ENCODE assay signal across 19 cellular contexts in genomic region chr5:118060833-118061232, GRCh38.
DNase-seq lines count a peak whose midpoint lies in the region; ATAC-seq and TF ChIP-seq lines count a peak whose summit lies in the region.
"Had no signal": no experiment of that assay in that cellular context is flagged by ENCODE, and none has a peak within 500 bp of the region (broad histone marks: within the 10 kb centered on the region; RNA-seq: fewer than 3 reads in every experiment).

No MANE protein-coding gene starts in this region.

- H3K27ac Mint-ChIP-seq in WTC11, result no peak overlapping the region
- H3K27ac Mint-ChIP-seq: activated CD8-positive, alpha-beta T cell treated with anti-CD3 and anti-CD28 coated beads, Interleukin-2, amount 10 ng/mL, durations not matched to agents 7 days and 5 days; activated naive CD8-positive, alpha-beta T cell treated with anti-CD3 and anti-CD28 coated beads, Interleukin-2, amount 50 U/mL, for 24 hours; nephron had no signal

- WGBS in iPS DF 6.9 (ENCODE audit: insufficient coverage, insufficient read length), result no CpG with 5 or more reads among the region's 2 CpGs

- peaks cover 12% of the 10 kb centered on the region for H3K9me3 Mint-ChIP-seq in WTC11

- no peaks in the 10 kb centered on the region for H3K36me3 Mint-ChIP-seq in WTC11

- no peak overlapping the region for H3K4me3 ChIP-seq in HCT116 (replicated peaks in 1 of 2; ENCODE audit: low read depth in 1 of 2, low read length in 2 of 2)
- no peak overlapping the region for H3K4me3 ChIP-seq in iPS DF 6.9 (ENCODE audit: low read length)
- H3K4me3 ChIP-seq: BLaER1 treated with 17β-estradiol and CSF1 and Interleukin-3, amounts not matched to agents 10 nM and 100 nM; right atrium auricular region; testis had no signal

- intact Hi-C loops in HCT116 (cut with micrococcal nuclease), result no loop called here

- TF ChIP-seq POLR2A in HCT116 (IDR thresholded peaks at IDR 0.05; ENCODE audit: borderline replicate concordance, extremely low read depth, insufficient read depth, insufficient read length), result no peak

- BruUV-seq in HCT116 (replicated peaks; lab: Mats Ljungman, UMichigan), result no TSS peak

- no peaks in the 10 kb centered on the region for H3K9me3 ChIP-seq in HCT116 (ENCODE audit: control insufficient read depth in 1 of 2, insufficient read depth in 1 of 2, low read depth in 1 of 2, low read length in 2 of 2)
- no peaks in the 10 kb centered on the region for H3K9me3 ChIP-seq in iPS DF 6.9 (ENCODE audit: control insufficient read depth, insufficient read depth, low read length)
- H3K9me3 ChIP-seq: BLaER1 treated with 17β-estradiol and CSF1 and Interleukin-3, amounts not matched to agents 10 nM and 100 nM; right atrium auricular region; testis had no signal

- H3K27me3 Mint-ChIP-seq in WTC11 (ENCODE audit: low read depth), result no peaks in the 10 kb centered on the region
- H3K27me3 Mint-ChIP-seq: activated naive CD8-positive, alpha-beta T cell treated with anti-CD3 and anti-CD28 coated beads, Interleukin-2, amount 50 U/mL, for 24 hours; central memory CD8-positive, alpha-beta T cell had no signal

- RAD21 ChIA-PET in HCT116 (lab: Charles Lee; ENCODE audit: low non-redundant PET in 1 of 2, low total read pairs in 2 of 2, uncharacterized antibody in 2 of 2, unreplicated experiment in 2 of 2), result no interaction called here

- H4K20me1 ChIP-seq in HCT116 (ENCODE audit: insufficient read depth), result no peaks in the 10 kb centered on the region
- H4K20me1 ChIP-seq: BLaER1 treated with 17β-estradiol and CSF1 and Interleukin-3, amounts not matched to agents 10 nM and 100 nM had no signal

- H3K9ac ChIP-seq in HCT116 (ENCODE audit: low read length), result no peak overlapping the region
- H3K9ac ChIP-seq: BLaER1 treated with 17β-estradiol and CSF1 and Interleukin-3, amounts not matched to agents 10 nM and 100 nM had no signal

- H3K4me1 ChIP-seq in HCT116 (ENCODE audit: control insufficient read depth in 1 of 2, insufficient read depth in 2 of 2, low read length in 2 of 2) (no peaks in the 10 kb centered on the region), iPS DF 6.9 (ENCODE audit: control insufficient read depth, insufficient read depth, low read length) (no peaks in the 10 kb centered on the region)
- H3K4me1 ChIP-seq: BLaER1 treated with 17β-estradiol and CSF1 and Interleukin-3, amounts not matched to agents 10 nM and 100 nM; right atrium auricular region; testis had no signal

- ATAC-seq in HCT116, result peak; percentile 36; the same call in 1 of the 2 replicates
- peak; percentile 34; the same call in 1 of the 2 replicates for ATAC-seq in WTC11
- ATAC-seq in HG03354 (IDR thresholded peaks at IDR 0.05; ENCODE audit: poor library complexity, severe bottlenecking, unreplicated experiment), result no peak
- no peak for ATAC-seq in GM18858 (IDR thresholded peaks at IDR 0.05; ENCODE audit: unreplicated experiment)
- no peak for ATAC-seq in GM21526 (IDR thresholded peaks at IDR 0.05; ENCODE audit: low FRiP score, unreplicated experiment)
- ATAC-seq: activated CD8-positive, alpha-beta T cell treated with anti-CD3 and anti-CD28 coated beads, Interleukin-2, amount 10 ng/mL, durations not matched to agents 7 days and 5 days; activated naive CD8-positive, alpha-beta T cell treated with anti-CD3 and anti-CD28 coated beads, Interleukin-2, amount 50 U/mL, for 24 hours had no signal

- no peak overlapping the region for H3K4me2 ChIP-seq in HCT116 (ENCODE audit: low read length)
- H3K4me2 ChIP-seq: BLaER1 treated with 17β-estradiol and CSF1 and Interleukin-3, amounts not matched to agents 10 nM and 100 nM had no signal

- peak; percentile 26 for DNase-seq in HCT116 (ENCODE audit: low read depth, low spot score)
- DNase-seq in WTC11 (ENCODE audit: low spot score), result no peak
- peak; percentile 5 for DNase-seq in iPS DF 6.9 (ENCODE audit: low read depth, low spot score)
- no peak for DNase-seq in NCI-H128 (lab: John Stamatoyannopoulos, UW; ENCODE audit: unreplicated experiment)
- DNase-seq: activated CD8-positive, alpha-beta T cell treated with anti-CD3 and anti-CD28 coated beads, Interleukin-2, amount 10 ng/mL, durations not matched to agents 7 days and 5 days; activated naive CD8-positive, alpha-beta T cell treated with anti-CD3 and anti-CD28 coated beads, Interleukin-2, amount 50 U/mL, for 24 hours; DND-41; NCI-H2107; NCI-H526 treated with DMSO at 0.1 percent for 48 hours; testis had no signal

- CTCF ChIA-PET in HCT116 (lab: Charles Lee), result no interaction called here
- CTCF ChIA-PET in WTC11 (lab: Charles Lee), result no interaction called here

- TF ChIP-seq RAD21 in HCT116 (IDR thresholded peaks at IDR 0.05; ENCODE audit: low read depth), result peak; percentile 39; the same call in 1 of the 2 replicates

- no peak overlapping the region for H2AFZ ChIP-seq in HCT116 (ENCODE audit: low read depth, low read length, poor library complexity, severe bottlenecking)

- H3K36me3 ChIP-seq in HCT116 (ENCODE audit: control insufficient read depth in 1 of 2, insufficient read depth in 2 of 2, low read length in 2 of 2), result no peaks in the 10 kb centered on the region
- no peaks in the 10 kb centered on the region for H3K36me3 ChIP-seq in iPS DF 6.9 (ENCODE audit: control insufficient read depth, insufficient read depth, low read length)
- H3K36me3 ChIP-seq: BLaER1 treated with 17β-estradiol and CSF1 and Interleukin-3, amounts not matched to agents 10 nM and 100 nM; right atrium auricular region had no signal

- POLR2A ChIA-PET in HCT116 (lab: Charles Lee), result no interaction called here
- POLR2A ChIA-PET in WTC11 (lab: Charles Lee), result no interaction called here

- H3K4me1 Mint-ChIP-seq in WTC11, result 0 out of 2 replicates have a peak, but pooled peaks cover 4% of the 10 kb centered on the region
- H3K4me1 Mint-ChIP-seq: activated naive CD8-positive, alpha-beta T cell treated with anti-CD3 and anti-CD28 coated beads, Interleukin-2, amount 50 U/mL, for 24 hours; central memory CD8-positive, alpha-beta T cell; nephron had no signal

- no peak overlapping the region for H3K4me3 Mint-ChIP-seq in WTC11
- H3K4me3 Mint-ChIP-seq: activated CD8-positive, alpha-beta T cell treated with anti-CD3 and anti-CD28 coated beads, Interleukin-2, amount 10 ng/mL, durations not matched to agents 7 days and 5 days; activated naive CD8-positive, alpha-beta T cell treated with anti-CD3 and anti-CD28 coated beads, Interleukin-2, amount 50 U/mL, for 24 hours; central memory CD8-positive, alpha-beta T cell; nephron had no signal

- TF ChIP-seq CTCF in C4-2B (conservative IDR thresholded peaks at IDR 0.05) (peak; percentile 51), HCT116 (IDR thresholded peaks at IDR 0.05 in 2 of 3, conservative IDR thresholded peaks at IDR 0.05 in 1 of 3; ENCODE audit: borderline replicate concordance in 1 of 3, insufficient read depth in 1 of 3, low read depth in 2 of 3, low read length in 2 of 3) (peak in 2 of 3 experiments; percentile 54 to 67; a peak in 4 of 6 replicates), WTC11 (IDR thresholded peaks at IDR 0.05) (0 out of 2 replicates have a peak, but pooled peaks have one; percentile 37)

- no peaks in the 10 kb centered on the region for H3K9me2 ChIP-seq in HCT116 (ENCODE audit: insufficient read depth)

- no peak overlapping the region for H3K27ac ChIP-seq in C4-2B
- no peak overlapping the region for H3K27ac ChIP-seq in HCT116 (ENCODE audit: low read depth, low read length)
- H3K27ac ChIP-seq in iPS DF 6.9 (ENCODE audit: low read length), result no peak overlapping the region
- H3K27ac ChIP-seq: BLaER1 treated with 17β-estradiol and CSF1 and Interleukin-3, amounts not matched to agents 10 nM and 100 nM; right atrium auricular region; testis; VCaP had no signal

- H3K79me2 ChIP-seq in HCT116 (ENCODE audit: insufficient read depth, low read length), result no peaks in the 10 kb centered on the region

- no peaks in the 10 kb centered on the region for H3K27me3 ChIP-seq in HCT116 (ENCODE audit: insufficient read depth, low read length)
- no peaks in the 10 kb centered on the region for H3K27me3 ChIP-seq in iPS DF 6.9 (ENCODE audit: control insufficient read depth, insufficient read depth, low read length)
- H3K27me3 ChIP-seq: BLaER1 treated with 17β-estradiol and CSF1 and Interleukin-3, amounts not matched to agents 10 nM and 100 nM; right atrium auricular region; testis had no signal

TF ChIP-seq in HCT116, 20 proteins besides CTCF, POLR2A, EP300 and RAD21 (continues in another document):
- TF ChIP-seq ZBTB33 (IDR thresholded peaks at IDR 0.05; ENCODE audit: extremely low read depth, insufficient replicate concordance, low read length) (no peak), SP1 (IDR thresholded peaks at IDR 0.05; ENCODE audit: low read depth) (no peak), EGR1 (IDR thresholded peaks at IDR 0.05; ENCODE audit: low read depth) (no peak)

TF ChIP-seq in WTC11, 78 proteins besides CTCF, POLR2A, EP300 and RAD21:
- TF ChIP-seq ZNF317 (CRISPR knock-in tag; IDR thresholded peaks at IDR 0.05; ENCODE audit: borderline replicate concordance, low read depth) (no peak), AR (CRISPR knock-in tag; IDR thresholded peaks at IDR 0.05) (no peak)
TF ChIP-seq in WTC11: peak in this region for 0.

Comparison
In these comparisons a context has a peak if more than half of its experiments do, and no peak if none do; other contexts are left out.
1. ATAC-seq: peak in HCT116 (single experiment) and WTC11 (single experiment); none in HG03354 (single experiment), GM18858 (single experiment) and GM21526 (single experiment).
2. DNase-seq: peak in HCT116 (single experiment) and iPS DF 6.9 (single experiment); none in WTC11 (single experiment) and NCI-H128 (single experiment).
3. Peak in every context shown above with its lines, with median percentiles within 50 percentile points of each other: CTCF ChIP-seq.